Comparison of ENCODE assay signal across 9 cellular contexts in genomic region chr15:92638291-92638708, GRCh38. TPM values are rescaled to one million over a fixed set of nuclear protein-coding genes. Genes with fewer than 3 reads are reported as not detected.
A peak's percentile ranks its signal among the peaks of the same experiment; 100 is the strongest.
DNase-seq lines count a peak whose midpoint lies in the region; TF ChIP-seq lines count a peak whose summit lies in the region.
"Had no signal": no experiment of that assay in that cellular context is flagged by ENCODE, and none has a peak within 500 bp of the region (broad histone marks: within the 10 kb centered on the region; RNA-seq: fewer than 3 reads in every experiment).

No MANE protein-coding gene starts in this region.

- H3K14ac ChIP-seq in mesenchymal stem cell (ENCODE audit: low read length in 2 of 2): peak overlapping the region in 1 of 2 experiments; percentile 92

- H3K9me3 ChIP-seq in BLaER1 (peaks cover 21% of the 10 kb centered on the region), MG63 (peaks cover 3% of the 10 kb centered on the region; the same call in 1 of the 2 replicates), mesenchymal stem cell (ENCODE audit: control insufficient read depth, low read length) (peaks cover 8% of the 10 kb centered on the region), OCI-LY7 (ENCODE audit: low read length) (no peaks in the 10 kb centered on the region)

- H3K4me3 Mint-ChIP-seq in HFFc6: no peak overlapping the region
- H3K4me3 Mint-ChIP-seq: activated CD8-positive, alpha-beta memory T cell treated with anti-CD3 and anti-CD28 coated beads, Interleukin-2, amount 10 ng/mL, durations not matched to agents 7 days and 5 days had no signal

- 39% methylated on average over 9 of the region's 9 CpGs for WGBS in mesenchymal stem cell

- H3K9me2 ChIP-seq in OCI-LY7 (ENCODE audit: insufficient read depth, low read length): no peaks in the 10 kb centered on the region

- H3K36me3 ChIP-seq in BLaER1 (no peaks in the 10 kb centered on the region), MG63 (no peaks in the 10 kb centered on the region), mesenchymal stem cell (ENCODE audit: control insufficient read depth in 1 of 2, insufficient read depth in 2 of 2, low read depth in 1 of 2, low read length in 2 of 2) (no peaks in the 10 kb centered on the region), OCI-LY7 (ENCODE audit: insufficient read depth, low read length) (no peaks in the 10 kb centered on the region)

- peak overlapping the region; percentile 52 for H4K8ac ChIP-seq in mesenchymal stem cell (ENCODE audit: low read length)

- peak overlapping the region; percentile 8 to 94 for H3K18ac ChIP-seq in mesenchymal stem cell (ENCODE audit: low read depth in 1 of 2, low read length in 2 of 2)

- intact Hi-C loops in OCI-LY7 (cut with micrococcal nuclease; ENCODE audit: unreplicated experiment): no loop called here

- H3K9ac ChIP-seq in BLaER1 (no peak overlapping the region), mesenchymal stem cell (ENCODE audit: low read length) (no peak overlapping the region)

- POLR2A ChIA-PET in OCI-LY7 (lab: Charles Lee): no interaction called here

- peaks cover 38% of the 10 kb centered on the region for H3K9me3 Mint-ChIP-seq in HFFc6

- peaks cover 57% of the 10 kb centered on the region for H3K4me1 ChIP-seq in BLaER1
- H3K4me1 ChIP-seq in mesenchymal stem cell (ENCODE audit: control insufficient read depth, insufficient read depth, low read depth, low read length): peaks cover 1% of the 10 kb centered on the region
- H3K4me1 ChIP-seq in OCI-LY7 (ENCODE audit: insufficient read depth, low read length, poor library complexity, severe bottlenecking): no peaks in the 10 kb centered on the region

- TF ChIP-seq CTCF in HFFc6 (IDR thresholded peaks at IDR 0.05): no peak
- no peak for TF ChIP-seq CTCF in OCI-LY7 (conservative IDR thresholded peaks at IDR 0.05; ENCODE audit: low read length)

- peaks cover 6% of the 10 kb centered on the region; the same call in 1 of the 2 replicates for H3K4me1 Mint-ChIP-seq in HFFc6 (ENCODE audit: low read depth)
- H3K4me1 Mint-ChIP-seq: activated CD8-positive, alpha-beta memory T cell treated with anti-CD3 and anti-CD28 coated beads, Interleukin-2, amount 10 ng/mL, durations not matched to agents 7 days and 5 days had no signal

- H3K4ac ChIP-seq in mesenchymal stem cell (ENCODE audit: low read depth in 1 of 2, low read length in 2 of 2): peak overlapping the region in 1 of 2 experiments; percentile 33

- H3K27ac Mint-ChIP-seq in HFFc6: no peak overlapping the region
- H3K27ac Mint-ChIP-seq: activated CD8-positive, alpha-beta memory T cell treated with anti-CD3 and anti-CD28 coated beads, Interleukin-2, amount 10 ng/mL, durations not matched to agents 7 days and 5 days had no signal

- H2AK5ac ChIP-seq in mesenchymal stem cell (ENCODE audit: low read length, severe bottlenecking): no peak overlapping the region

- H2BK5ac ChIP-seq in mesenchymal stem cell (ENCODE audit: low read depth, low read length, poor library complexity, severe bottlenecking): no peak overlapping the region

- H3K27me3 Mint-ChIP-seq in HFFc6 (ENCODE audit: insufficient read depth): no peaks in the 10 kb centered on the region; the same call in 1 of the 2 replicates
- H3K27me3 Mint-ChIP-seq: activated CD8-positive, alpha-beta memory T cell treated with anti-CD3 and anti-CD28 coated beads, Interleukin-2, amount 10 ng/mL, durations not matched to agents 7 days and 5 days had no signal

- H3K4me3 ChIP-seq in BLaER1 (no peak overlapping the region), MG63 (no peak overlapping the region), mesenchymal stem cell (ENCODE audit: insufficient read depth in 1 of 2, low read depth in 1 of 2, low read length in 2 of 2) (no peak overlapping the region), OCI-LY7 (ENCODE audit: low read depth, low read length, poor library complexity, severe bottlenecking) (no peak overlapping the region)

- H4K20me1 ChIP-seq in BLaER1 (no peaks in the 10 kb centered on the region), OCI-LY7 (ENCODE audit: insufficient read depth, low read length) (no peaks in the 10 kb centered on the region)

- no peak overlapping the region for H2BK15ac ChIP-seq in mesenchymal stem cell (ENCODE audit: low read depth, poor library complexity, severe bottlenecking)

- no peak overlapping the region for H2BK120ac ChIP-seq in mesenchymal stem cell (ENCODE audit: low read depth, low read length)

- CTCF ChIA-PET in OCI-LY7 (lab: Charles Lee; ENCODE audit: unreplicated experiment): no interaction called here

- BruUV-seq in OCI-LY7 (replicated peaks; lab: Mats Ljungman, UMichigan): no TSS peak

- DNase-seq in MG63: peak; percentile 51
- DNase-seq in SHP77 (lab: John Stamatoyannopoulos, UW): peak; percentile 87 to 92
- peak; percentile 85 for DNase-seq in mesenchymal stem cell
- DNase-seq in HFFc6: no peak
- no peak for DNase-seq in stimulated activated CD4-positive, alpha-beta T cell treated with anti-CD3 and anti-CD28 coated beads, Interleukin-2, amount 100 ng/mL, for 24 hours
- no peak for DNase-seq in OCI-LY7 (ENCODE audit: low spot score)
- DNase-seq in SKM-1 treated with dmso at 0.1 percent for 144 hours (lab: John Stamatoyannopoulos, UW; ENCODE audit: unreplicated experiment): no peak
- DNase-seq: activated CD8-positive, alpha-beta memory T cell treated with anti-CD3 and anti-CD28 coated beads, Interleukin-2, amount 10 ng/mL, durations not matched to agents 7 days and 5 days had no signal

- no peaks in the 10 kb centered on the region for H3K79me2 ChIP-seq in OCI-LY7 (ENCODE audit: insufficient read depth, low read depth, low read length)

- peak overlapping the region in 1 of 2 experiments; percentile 17 for H2BK12ac ChIP-seq in mesenchymal stem cell (ENCODE audit: low read length in 2 of 2)

- H3K27me3 ChIP-seq in BLaER1: no peaks in the 10 kb centered on the region
- H3K27me3 ChIP-seq in MG63: no peaks in the 10 kb centered on the region
- H3K27me3 ChIP-seq in mesenchymal stem cell (ENCODE audit: control insufficient read depth in 1 of 2, insufficient read depth in 1 of 2, low read length in 2 of 2): peaks cover 0 to 5% of the 10 kb centered on the region in 2 experiments

- H3K79me1 ChIP-seq in mesenchymal stem cell (replicated peaks; ENCODE audit: low read length, poor library complexity, severe bottlenecking): no peaks in the 10 kb centered on the region

- H2AFZ ChIP-seq in mesenchymal stem cell (ENCODE audit: low read depth, low read length): no peak overlapping the region
- no peak overlapping the region for H2AFZ ChIP-seq in OCI-LY7 (ENCODE audit: low read length)

- H3K23ac ChIP-seq in mesenchymal stem cell (ENCODE audit: low read length in 2 of 2): no peak overlapping the region

- peak overlapping the region; percentile 36 for H3K27ac ChIP-seq in BLaER1
- no peak overlapping the region for H3K27ac ChIP-seq in mesenchymal stem cell (ENCODE audit: low read length, poor library complexity, severe bottlenecking)
- no peak overlapping the region for H3K27ac ChIP-seq in OCI-LY7 (ENCODE audit: low read depth, low read length, poor library complexity, severe bottlenecking)

- H3K36me3 Mint-ChIP-seq in HFFc6 (ENCODE audit: low read depth): no peaks in the 10 kb centered on the region; the same call in 1 of the 2 replicates
- H3K36me3 Mint-ChIP-seq: activated CD8-positive, alpha-beta memory T cell treated with anti-CD3 and anti-CD28 coated beads, Interleukin-2, amount 10 ng/mL, durations not matched to agents 7 days and 5 days had no signal

- peak overlapping the region; percentile 85 for H4K91ac ChIP-seq in mesenchymal stem cell (ENCODE audit: low read length)

- peak overlapping the region; percentile 76 for H3K4me2 ChIP-seq in BLaER1
- no peak overlapping the region for H3K4me2 ChIP-seq in mesenchymal stem cell (ENCODE audit: low read length, poor library complexity, severe bottlenecking)
- no peak overlapping the region for H3K4me2 ChIP-seq in OCI-LY7 (ENCODE audit: low read length)

RNA-seq across cellular contexts. Expression of gene FAM174B, which starts 17.3 kb away (rescaled TPM):
- total RNA-seq in MG63 (2014; rRNA removed; shearing (Covaris generic); ENCODE audit: low replicate concordance): 3.0 and 5.5 TPM in 2 replicates
- polyA plus RNA-seq in mesenchymal stem cell (2013, experiment 1 of 2): 3.3 TPM
- polyA plus RNA-seq in mesenchymal stem cell (2013, experiment 2 of 2): 3.7 TPM
- 1 to 10 TPM; 1.2 to 7.0 (median 2.3) TPM for total RNA-seq in HFFc6 (2021; fragmentation: NEBNext Ultra II Directional; extraction: Animal tissue kit (Norgen Biotek cat#: 25700))
- total RNA-seq in OCI-LY7 (2014; rRNA removed; shearing (Covaris generic)): 1.3 and 2.5 TPM in 2 replicates
- 18.3 and 24.4 TPM in 2 replicates for total RNA-seq in OCI-LY7 (2022)

Comparison
In these comparisons a context has a peak if more than half of its experiments do, and no peak if none do; other contexts are left out.
1. DNase-seq: peak in MG63 (single experiment), SHP77 (2 of 2) and mesenchymal stem cell (single experiment); none in HFFc6 (single experiment), stimulated activated CD4-positive, alpha-beta T cell treated with anti-CD3 and anti-CD28 coated beads, Interleukin-2, amount 100 ng/mL, for 24 hours (0 of 2), OCI-LY7 (single experiment) and SKM-1 treated with dmso at 0.1 percent for 144 hours (single experiment).